Comparison of ENCODE assay signal across 8 cellular contexts in genomic region chr14:96037891-96038557, GRCh38. TPM values are rescaled to one million over a fixed set of nuclear protein-coding genes. Genes with fewer than 3 reads are reported as not detected.
A peak's percentile ranks its signal among the peaks of the same experiment; 100 is the strongest.
DNase-seq lines count a peak whose midpoint lies in the region; ATAC-seq, FAIRE-seq and TF ChIP-seq lines count a peak whose summit lies in the region.

No MANE protein-coding gene starts in this region.

- no peak overlapping the region for H3K23ac ChIP-seq in H9 (ENCODE audit: insufficient read length, low read depth, low read length)

- H3K4ac ChIP-seq in H9 (ENCODE audit: low read depth, low read length) = no peak overlapping the region

- H3K4me1 Mint-ChIP-seq in H9 (peaks cover 15 to 25% of the 10 kb centered on the region in 2 experiments), memory B cell (peaks cover 7% of the 10 kb centered on the region)

- ATAC-seq in memory B cell (ENCODE audit: low read depth) (no peak), HG02588 (IDR thresholded peaks at IDR 0.05; ENCODE audit: unreplicated experiment) (no peak)

- no peak overlapping the region for H3K56ac ChIP-seq in H9 (ENCODE audit: insufficient read length, low read depth, low read length)

- H3K36me3 Mint-ChIP-seq in H9 (ENCODE audit: insufficient read depth in 1 of 3, low read depth in 3 of 3) (no peaks in the 10 kb centered on the region; a peak in 3 of 7 replicates), memory B cell (no peaks in the 10 kb centered on the region)

- H4K20me1 ChIP-seq in H9 (ENCODE audit: control insufficient read depth, insufficient read depth, insufficient read length) = no peaks in the 10 kb centered on the region

- H3K4me3 Mint-ChIP-seq in H9 (peak overlapping the region; percentile 57 to 78), memory B cell (peak overlapping the region; percentile 52)

- DNase-seq in H9 = peak; percentile 58
- peak; percentile 75 for DNase-seq in bronchial epithelial cell (ENCODE audit: low read depth)
- no peak for DNase-seq in memory B cell (ENCODE audit: low spot score in 2 of 2)
- DNase-seq in DMS79 (lab: John Stamatoyannopoulos, UW) = no peak
- no peak for DNase-seq in activated CD4-positive, alpha-beta T cell treated with anti-CD3 and anti-CD28 coated beads for 48 hours
- no peak for DNase-seq in RPMI8226

- H4K91ac ChIP-seq in H9 (ENCODE audit: insufficient read length, low read depth, low read length) = no peak overlapping the region

- H3K9me3 Mint-ChIP-seq in H9 = no peaks in the 10 kb centered on the region; a peak in 1 of 5 replicates
- peaks cover 12% of the 10 kb centered on the region for H3K9me3 Mint-ChIP-seq in memory B cell

- peaks cover 19% of the 10 kb centered on the region for H3K4me1 ChIP-seq in ACC112 (ENCODE audit: control insufficient read depth, insufficient read depth, low read length, unreplicated experiment)
- peaks cover 3% of the 10 kb centered on the region; the same call in 1 of the 2 replicates for H3K4me1 ChIP-seq in H9 (ENCODE audit: insufficient read depth, low read length)

- no peak overlapping the region for H4K5ac ChIP-seq in H9 (ENCODE audit: insufficient read length, low read depth, low read length)

- H3K9ac ChIP-seq in H9 (ENCODE audit: extremely low read depth, insufficient read length, low read length) = no peak overlapping the region

- no peak overlapping the region for H3T11ph ChIP-seq in H9 (ENCODE audit: low read length)

- H3K9me3 ChIP-seq in H9 (ENCODE audit: control insufficient read depth, low read depth, low read length) = no peaks in the 10 kb centered on the region

- no peak for FAIRE-seq in bronchial epithelial cell (lab: Jason Lieb, UNC)

- no peak overlapping the region for H2BK120ac ChIP-seq in H9 (ENCODE audit: low read depth, low read length, poor library complexity, severe bottlenecking)

- H3K27ac ChIP-seq in ACC112 (ENCODE audit: low read depth, low read length) (no peak overlapping the region), H9 (ENCODE audit: insufficient read length, low read depth, low read length) (no peak overlapping the region)

- peak overlapping the region; percentile 92; the same call in 1 of the 2 replicates for H3K4me3 ChIP-seq in ACC112 (ENCODE audit: low read depth, low read length)
- H3K4me3 ChIP-seq in bronchial epithelial cell (ENCODE audit: low read depth, low read length) = no peak overlapping the region

- no peak overlapping the region for H2BK20ac ChIP-seq in H9 (ENCODE audit: low read depth, low read length, poor library complexity, severe bottlenecking)

- H3K79me2 ChIP-seq in ACC112 (ENCODE audit: control insufficient read depth, insufficient read depth, low read length, unreplicated experiment) (peaks cover 26% of the 10 kb centered on the region), H9 (ENCODE audit: insufficient read depth, low read length) (peaks cover 2% of the 10 kb centered on the region; the same call in 1 of the 2 replicates)

- no peak overlapping the region for H3K14ac ChIP-seq in H9 (ENCODE audit: insufficient read depth, low read length)

- peaks cover 15% of the 10 kb centered on the region; the same call in 1 of the 2 replicates for H3K27me3 ChIP-seq in ACC112 (ENCODE audit: insufficient read depth, low read length)
- peaks cover 13% of the 10 kb centered on the region for H3K27me3 ChIP-seq in H9 (ENCODE audit: insufficient read depth, low read length)
- H3K27me3 ChIP-seq in bronchial epithelial cell (ENCODE audit: control insufficient read depth, insufficient read depth, low read length) = peaks cover 9% of the 10 kb centered on the region

- peaks cover 9% of the 10 kb centered on the region for H3K23me2 ChIP-seq in H9 (ENCODE audit: insufficient read length, low read depth, low read length, poor library complexity, severe bottlenecking)

- H2BK15ac ChIP-seq in H9 (ENCODE audit: low read depth, low read length) = no peak overlapping the region

- H3K18ac ChIP-seq in H9 (ENCODE audit: insufficient read length, low read depth, low read length) = no peak overlapping the region

- H2BK5ac ChIP-seq in H9 (ENCODE audit: insufficient read length, low read length) = no peak overlapping the region

- H3K79me1 ChIP-seq in H9 (ENCODE audit: insufficient read depth, low read depth, low read length, poor library complexity, severe bottlenecking) = no peaks in the 10 kb centered on the region

- H3K27ac Mint-ChIP-seq in H9 (no peak overlapping the region), memory B cell (no peak overlapping the region)

- no peak overlapping the region for H2AK5ac ChIP-seq in H9 (ENCODE audit: insufficient read length, low read length)

- H2AFZ ChIP-seq in ACC112 (ENCODE audit: low read length, unreplicated experiment) = no peak overlapping the region
- H2AFZ ChIP-seq in H9 (ENCODE audit: low read length) = no peak overlapping the region

- no CpG with 5 or more reads among the region's 7 CpGs for WGBS in H9 (ENCODE audit: extremely low coverage, insufficient read length, low lambda C conversion rate)

- H3K27me3 Mint-ChIP-seq in H9 (ENCODE audit: low read depth) = peaks cover 74% of the 10 kb centered on the region
- H3K27me3 Mint-ChIP-seq in memory B cell = peaks cover 36% of the 10 kb centered on the region

- H3K4me2 ChIP-seq in H9 (ENCODE audit: insufficient read depth, insufficient read length, low read length) = peak overlapping the region; percentile 70

- TF ChIP-seq CTCF in H9 (conservative IDR thresholded peaks at IDR 0.05) (no peak), bronchial epithelial cell (IDR thresholded peaks at IDR 0.05; ENCODE audit: insufficient read depth, low read length, severe bottlenecking) (no peak)

- H3K36me3 ChIP-seq in ACC112 (ENCODE audit: insufficient read depth, low read length) = no peaks in the 10 kb centered on the region
- H3K36me3 ChIP-seq in bronchial epithelial cell (ENCODE audit: control insufficient read depth, insufficient read depth, low read length) = no peaks in the 10 kb centered on the region

- H4K8ac ChIP-seq in H9 (replicated peaks; ENCODE audit: insufficient read length, low read depth, low read length) = no peak overlapping the region

- no peak overlapping the region for H2BK12ac ChIP-seq in H9 (ENCODE audit: insufficient read length, low read depth, low read length)

RNA-seq across cellular contexts. Expression of gene C14orf132, which starts 1.1 kb away (rescaled TPM):
- total RNA-seq in H9 (2021) (5.7 and 7.7 TPM in 2 replicates), bronchial epithelial cell (0.64 and 1.1 TPM in 2 replicates)

Comparison
In these comparisons a context has a peak if more than half of its experiments do, and no peak if none do; other contexts are left out.
1. DNase-seq: peak in H9 (single experiment) and bronchial epithelial cell (single experiment); none in memory B cell (0 of 2), DMS79 (single experiment), activated CD4-positive, alpha-beta T cell treated with anti-CD3 and anti-CD28 coated beads for 48 hours (single experiment) and RPMI8226 (single experiment).